In genomic region chr4:181559637-181560036, GRCh38 we compare ENCODE assay signal across 18 cellular contexts.
DNase-seq lines count a peak whose midpoint lies in the region; ATAC-seq, FAIRE-seq and TF ChIP-seq lines count a peak whose summit lies in the region.
"Had no signal": no experiment of that assay in that cellular context is flagged by ENCODE, and none has a peak within 500 bp of the region (broad histone marks: within the 10 kb centered on the region; RNA-seq: fewer than 3 reads in every experiment).

No MANE protein-coding gene starts in this region.

- H3K36me3 Mint-ChIP-seq in stimulated activated memory B cell treated with anti-CD40 and anti-IgM and Interleukin-4, amounts not matched to agents 10 μg/mL and 1 μg/mL and 100 μg/mL, for 72 hours: no peaks in the 10 kb centered on the region
- H3K36me3 Mint-ChIP-seq: CD4-positive, alpha-beta memory T cell had no signal

- in situ Hi-C loops in IMR-90 (cut with MboI; ENCODE audit: low sequenced_read_pairs): loop anchor here (25.0 kb wide), 1 partner anchor 1253 kb away; no protein-coding TSS in a partner anchor

- no peak overlapping the region for H4K5ac ChIP-seq in IMR-90 (ENCODE audit: low read depth, low read length)

- H3K4me3 ChIP-seq in IMR-90 (ENCODE audit: insufficient read depth, low read depth, low read length) (no peak overlapping the region), bronchial epithelial cell (ENCODE audit: low read depth, low read length) (no peak overlapping the region), keratinocyte (ENCODE audit: control insufficient read depth in 2 of 3, extremely low read depth in 1 of 3, insufficient read depth in 2 of 3, low read depth in 1 of 3, low read length in 3 of 3) (no peak overlapping the region), neuronal stem cell (ENCODE audit: low read length in 2 of 2) (no peak overlapping the region)
- H3K4me3 ChIP-seq: A549 had no signal

- FAIRE-seq in bronchial epithelial cell (lab: Jason Lieb, UNC) (no peak), keratinocyte (lab: Jason Lieb, UNC) (peak; percentile 26)
- FAIRE-seq: A549, G401.6, GM12891 had no signal

- BruUV-seq in IMR-90 (replicated peaks; lab: Mats Ljungman, UMichigan): no TSS peak

- H3K23ac ChIP-seq in IMR-90 (ENCODE audit: low read depth, low read length) (no peak overlapping the region), neuronal stem cell (ENCODE audit: low read depth, low read length, poor library complexity) (no peak overlapping the region)

- no peak overlapping the region for H3K4me2 ChIP-seq in IMR-90 (ENCODE audit: low read depth, low read length)
- no peak overlapping the region for H3K4me2 ChIP-seq in keratinocyte (ENCODE audit: control insufficient read depth, extremely low read depth, insufficient read depth, low read depth, low read length)
- H3K4me2 ChIP-seq in neuronal stem cell (ENCODE audit: insufficient read depth, low read length, poor library complexity, severe bottlenecking): no peak overlapping the region
- H3K4me2 ChIP-seq: A549 had no signal

- H2BK20ac ChIP-seq in IMR-90 (ENCODE audit: low read depth, low read length): no peak overlapping the region

- no peak overlapping the region for H2BK120ac ChIP-seq in IMR-90 (ENCODE audit: low read depth, low read length)
- no peak overlapping the region for H2BK120ac ChIP-seq in neuronal stem cell (ENCODE audit: low read depth, low read length)

- dilution Hi-C loops in IMR-90 (cut with HindIII; ENCODE audit: low sequenced_read_pairs, unreplicated experiment): no loop called here
- dilution Hi-C loops in keratinocyte (cut with MboI; ENCODE audit: extremely low pct_ligation_motif_present, low sequenced_read_pairs): no loop called here

- H3K36me3 ChIP-seq in IMR-90 (ENCODE audit: control insufficient read depth, insufficient read depth, low read length) (no peaks in the 10 kb centered on the region), bronchial epithelial cell (ENCODE audit: control insufficient read depth, insufficient read depth, low read length) (no peaks in the 10 kb centered on the region), keratinocyte (ENCODE audit: control insufficient read depth in 2 of 2, extremely low read depth in 1 of 2, insufficient read depth in 2 of 2, low read length in 2 of 2) (no peaks in the 10 kb centered on the region), neuronal stem cell (replicated peaks in 1 of 2; ENCODE audit: control insufficient read depth in 2 of 2, insufficient read depth in 2 of 2, low read length in 2 of 2) (no peaks in the 10 kb centered on the region)
- H3K36me3 ChIP-seq: BE2C had no signal

- H3K27me3 ChIP-seq in IMR-90 (ENCODE audit: control insufficient read depth, insufficient read depth, low read length) (no peaks in the 10 kb centered on the region), bronchial epithelial cell (ENCODE audit: control insufficient read depth, insufficient read depth, low read length) (no peaks in the 10 kb centered on the region), keratinocyte (ENCODE audit: control insufficient read depth, extremely low read depth, insufficient read depth, low read length) (no peaks in the 10 kb centered on the region), neuronal stem cell (ENCODE audit: control insufficient read depth in 3 of 3, insufficient read depth in 3 of 3, low read depth in 1 of 3, low read length in 3 of 3) (no peaks in the 10 kb centered on the region)
- H3K27me3 ChIP-seq: BE2C had no signal

- H2BK12ac ChIP-seq in neuronal stem cell (ENCODE audit: low read length): no peak overlapping the region

- no peak for TF ChIP-seq RAD21 in IMR-90 (IDR thresholded peaks at IDR 0.05; ENCODE audit: low read length)

- H3K79me1 ChIP-seq in IMR-90 (ENCODE audit: low read depth in 1 of 2, low read length in 2 of 2) (no peaks in the 10 kb centered on the region), neuronal stem cell (ENCODE audit: low read depth, low read length) (no peaks in the 10 kb centered on the region)

- H2AK5ac ChIP-seq in IMR-90 (ENCODE audit: low read depth, low read length): no peak overlapping the region
- no peak overlapping the region for H2AK5ac ChIP-seq in neuronal stem cell (ENCODE audit: low read depth, low read length)

- H3K56ac ChIP-seq in IMR-90 (ENCODE audit: extremely low read depth, insufficient read depth, low read length): no peak overlapping the region

- DNase-seq in IMR-90 (no peak), RPMI7951 (ENCODE audit: low read depth) (peak; percentile 57), bronchial epithelial cell (ENCODE audit: low read depth) (peak; percentile 6), keratinocyte (ENCODE audit: low read depth, low spot score) (no peak), left cardiac atrium (no peak), Kasumi-1 (lab: John Stamatoyannopoulos, UW) (no peak), neuronal stem cell (ENCODE audit: low spot score) (no peak)
- DNase-seq: BE2C; CD4-positive, alpha-beta memory T cell; DMS153; GOT3; H9 had no signal

- peaks cover 2% of the 10 kb centered on the region for H3K9me3 Mint-ChIP-seq in stimulated activated memory B cell treated with anti-CD40 and anti-IgM and Interleukin-4, amounts not matched to agents 10 μg/mL and 1 μg/mL and 100 μg/mL, for 72 hours

- peak overlapping the region; percentile 79 for H2AK9ac ChIP-seq in IMR-90 (replicated peaks; ENCODE audit: low read depth, low read length, poor library complexity)

- H4K8ac ChIP-seq in IMR-90 (ENCODE audit: low read depth in 2 of 2, low read length in 2 of 2) (no peak overlapping the region), neuronal stem cell (ENCODE audit: low read depth, low read length) (no peak overlapping the region)

- H3K27ac Mint-ChIP-seq in stimulated activated memory B cell treated with anti-CD40 and anti-IgM and Interleukin-4, amounts not matched to agents 10 μg/mL and 1 μg/mL and 100 μg/mL, for 72 hours: no peak overlapping the region
- H3K27ac Mint-ChIP-seq: CD4-positive, alpha-beta memory T cell; H9 had no signal

- H3K9me1 ChIP-seq in IMR-90 (ENCODE audit: insufficient read depth, low read length) (no peaks in the 10 kb centered on the region), keratinocyte (ENCODE audit: control insufficient read depth, extremely low read depth, insufficient read depth, low read length) (no peaks in the 10 kb centered on the region)

- no peaks in the 10 kb centered on the region for H3K27me3 Mint-ChIP-seq in stimulated activated memory B cell treated with anti-CD40 and anti-IgM and Interleukin-4, amounts not matched to agents 10 μg/mL and 1 μg/mL and 100 μg/mL, for 72 hours
- H3K27me3 Mint-ChIP-seq: CD4-positive, alpha-beta memory T cell; IgD-negative memory B cell had no signal

- H3K9ac ChIP-seq in IMR-90 (ENCODE audit: low read depth, low read length) (no peak overlapping the region), keratinocyte (ENCODE audit: control insufficient read depth, extremely low read depth, insufficient read depth, low read length) (no peak overlapping the region), neuronal stem cell (ENCODE audit: low read depth, low read length, poor library complexity) (no peak overlapping the region)

- no peaks in the 10 kb centered on the region for H3K79me2 ChIP-seq in keratinocyte (ENCODE audit: control insufficient read depth, insufficient read depth, low read length)

- intact Hi-C loops in IMR-90 (cut with micrococcal nuclease): loop anchor here (10.0 kb wide), 3 partner anchors 885 to 1365 kb away; no protein-coding TSS in a partner anchor
- intact Hi-C loops in left cardiac atrium (cut with DNase I): loop anchor here in 1 of 2 donors (10.0 kb wide), 1 partner anchor 1245 kb away; no protein-coding TSS in a partner anchor

- H3K9me3 ChIP-seq in IMR-90 (ENCODE audit: control insufficient read depth, insufficient read depth, low read length): peaks cover 3% of the 10 kb centered on the region; the same call in 1 of the 2 replicates
- H3K9me3 ChIP-seq in keratinocyte (ENCODE audit: control insufficient read depth, low read depth, low read length): no peaks in the 10 kb centered on the region
- H3K9me3 ChIP-seq in neuronal stem cell (replicated peaks in 1 of 2; ENCODE audit: control insufficient read depth in 2 of 2, insufficient read depth in 1 of 2, low read depth in 1 of 2, low read length in 2 of 2): peaks cover 0 to 2% of the 10 kb centered on the region in 2 donors
- H3K9me3 ChIP-seq: A549, BE2C had no signal

- TF ChIP-seq POLR2A in IMR-90 (IDR thresholded peaks at IDR 0.05; ENCODE audit: low read depth, low read length): no peak

- H3K4ac ChIP-seq in IMR-90 (ENCODE audit: low read depth, low read length) (no peak overlapping the region), neuronal stem cell (ENCODE audit: low read length) (no peak overlapping the region)

- H4K91ac ChIP-seq in IMR-90 (ENCODE audit: insufficient read depth, low read depth, low read length) (no peak overlapping the region), neuronal stem cell (ENCODE audit: low read depth, low read length, poor library complexity) (no peak overlapping the region)

- H3K27ac ChIP-seq in IMR-90 (ENCODE audit: insufficient read depth, low read length): no peak overlapping the region
- H3K27ac ChIP-seq in keratinocyte (ENCODE audit: control insufficient read depth, insufficient read depth, low read length): no peak overlapping the region
- H3K27ac ChIP-seq in neuronal stem cell (replicated peaks; ENCODE audit: low read length): no peak overlapping the region
- H3K27ac ChIP-seq: A549, C4-2B had no signal

- no peak overlapping the region for H3K4me3 Mint-ChIP-seq in stimulated activated memory B cell treated with anti-CD40 and anti-IgM and Interleukin-4, amounts not matched to agents 10 μg/mL and 1 μg/mL and 100 μg/mL, for 72 hours
- H3K4me3 Mint-ChIP-seq: CD4-positive, alpha-beta memory T cell; H9; IgD-negative memory B cell had no signal

- CTCF ChIA-PET in IMR-90 (lab: Yijun Ruan, JAX): no interaction called here

- no peak overlapping the region for H3K14ac ChIP-seq in IMR-90 (replicated peaks; ENCODE audit: low read depth, low read length)
- no peak overlapping the region for H3K14ac ChIP-seq in neuronal stem cell (ENCODE audit: low read length)

- no peaks in the 10 kb centered on the region for H3K4me1 Mint-ChIP-seq in stimulated activated memory B cell treated with anti-CD40 and anti-IgM and Interleukin-4, amounts not matched to agents 10 μg/mL and 1 μg/mL and 100 μg/mL, for 72 hours
- H3K4me1 Mint-ChIP-seq: CD4-positive, alpha-beta memory T cell; IgD-negative memory B cell had no signal

- no peak for ATAC-seq in IMR-90 (ENCODE audit: low read depth)
- ATAC-seq in stimulated activated memory B cell treated with anti-CD40 and anti-IgM and Interleukin-4, amounts not matched to agents 10 μg/mL and 1 μg/mL and 100 μg/mL, for 72 hours: no peak
- ATAC-seq in left cardiac atrium: no peak
- ATAC-seq: A549 had no signal

- WGBS in IMR-90 (ENCODE audit: extremely low coverage in 2 of 2, insufficient read length in 1 of 2), 2 experiments: no CpG with 5 or more reads among the region's 4 CpGs
- WGBS in neuronal stem cell (ENCODE audit: extremely low coverage in 2 of 2, insufficient read length in 2 of 2, insufficient replicate concordance in 1 of 2), 2 donors: no CpG with 5 or more reads among the region's 4 CpGs

- no peak overlapping the region for H3K18ac ChIP-seq in IMR-90 (ENCODE audit: low read depth, low read length)
- no peak overlapping the region for H3K18ac ChIP-seq in neuronal stem cell (ENCODE audit: low read length)

- TF ChIP-seq CTCF in IMR-90 (conservative IDR thresholded peaks at IDR 0.05; ENCODE audit: low read depth, low read length) (no peak), bronchial epithelial cell (IDR thresholded peaks at IDR 0.05; ENCODE audit: insufficient read depth, low read length, severe bottlenecking) (no peak), keratinocyte (optimal IDR thresholded peaks at IDR 0.05 in 1 of 3, IDR thresholded peaks at IDR 0.05 in 1 of 3, conservative IDR thresholded peaks at IDR 0.05 in 1 of 3; ENCODE audit: extremely low read depth in 1 of 3, insufficient read depth in 2 of 3, low read length in 3 of 3) (no peak)

- no peak overlapping the region for H2BK15ac ChIP-seq in IMR-90 (ENCODE audit: low read depth, low read length)
- H2BK15ac ChIP-seq in neuronal stem cell (ENCODE audit: low read length): no peak overlapping the region

- H4K20me1 ChIP-seq in IMR-90 (ENCODE audit: insufficient read depth, low read length): no peaks in the 10 kb centered on the region
- no peaks in the 10 kb centered on the region for H4K20me1 ChIP-seq in keratinocyte (ENCODE audit: control insufficient read depth, extremely low read depth, insufficient read depth, low read length)

- POLR2A ChIA-PET in IMR-90 (lab: Charles Lee; ENCODE audit: unreplicated experiment): no interaction called here

- no peak overlapping the region for H2BK5ac ChIP-seq in IMR-90 (ENCODE audit: low read depth, low read length, poor library complexity, severe bottlenecking)
- no peak overlapping the region for H2BK5ac ChIP-seq in neuronal stem cell (ENCODE audit: low read length)

- H2AFZ ChIP-seq in IMR-90 (replicated peaks; ENCODE audit: low read length, poor library complexity) (no peak overlapping the region), keratinocyte (ENCODE audit: control insufficient read depth, low read length) (no peak overlapping the region), neuronal stem cell (ENCODE audit: low read length) (no peak overlapping the region)

- H3K4me1 ChIP-seq in IMR-90 (ENCODE audit: control insufficient read depth, insufficient read depth, low read length) (no peaks in the 10 kb centered on the region), keratinocyte (ENCODE audit: control insufficient read depth, extremely low read depth, insufficient read depth, low read length) (peaks cover 3% of the 10 kb centered on the region), neuronal stem cell (ENCODE audit: control insufficient read depth in 2 of 2, insufficient read depth in 1 of 2, low read depth in 1 of 2, low read length in 2 of 2) (no peaks in the 10 kb centered on the region)
- H3K4me1 ChIP-seq: A549, BE2C had no signal

Comparison
In these comparisons a context has a peak if more than half of its experiments do, and no peak if none do; other contexts are left out.
1. DNase-seq: peak in RPMI7951 (single experiment) and bronchial epithelial cell (single experiment); none in IMR-90 (single experiment), keratinocyte (single experiment), left cardiac atrium (single experiment), Kasumi-1 (0 of 2) and neuronal stem cell (single experiment).